8 cellular contexts compared by ENCODE assay signal in the genomic region with DNA sequence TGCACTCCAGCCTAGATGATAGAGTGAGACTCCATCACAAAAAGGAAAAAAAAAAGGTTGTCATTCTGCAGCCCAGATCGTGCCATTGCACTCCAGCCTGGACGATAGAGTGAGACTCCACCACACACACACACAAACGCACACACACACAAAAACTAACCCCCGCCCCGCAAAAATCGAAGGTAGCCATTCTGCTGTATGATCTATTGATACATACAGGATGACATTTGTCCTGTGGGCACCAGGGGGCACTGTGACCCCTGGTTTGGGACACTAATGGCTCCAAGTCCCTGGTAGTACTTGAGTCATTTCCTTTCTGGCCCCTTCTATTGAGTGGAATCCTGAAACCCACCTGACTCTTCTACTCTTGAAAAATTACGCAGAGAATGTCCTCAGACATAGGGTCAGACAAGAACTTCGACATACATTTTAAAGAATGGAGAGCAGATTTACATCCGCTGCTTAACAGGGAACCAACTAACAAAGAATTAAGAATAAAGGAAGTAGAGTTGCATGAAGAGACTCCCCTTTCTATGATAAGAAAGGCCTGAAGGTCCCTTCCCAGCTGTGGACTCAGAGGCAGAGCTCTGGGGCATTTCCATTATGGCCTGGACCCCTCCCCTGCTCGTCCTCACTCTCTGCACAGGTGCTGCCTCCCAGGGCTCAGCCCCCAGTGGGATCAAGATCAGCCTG. TPM values are rescaled to one million over a fixed set of nuclear protein-coding genes. Genes with fewer than 3 reads are reported as not detected.
DNase-seq lines count a peak whose midpoint lies in the region; ATAC-seq and TF ChIP-seq lines count a peak whose summit lies in the region.

No MANE protein-coding gene starts in this region.

- TF ChIP-seq CTCF in testis (IDR thresholded peaks at IDR 0.05), result peak in 2 of 3 experiments; percentile 49 to 56

- H3K27ac ChIP-seq in testis, result no peak overlapping the region

- ATAC-seq in HG02884 (IDR thresholded peaks at IDR 0.05; ENCODE audit: unreplicated experiment), result no peak

- intact Hi-C loops in testis (cut with DNase I; ENCODE audit: low total_unique reads), result no loop called here

- TF ChIP-seq POLR2A in testis (IDR thresholded peaks at IDR 0.05), result no peak

- H3K36me3 ChIP-seq in testis (ENCODE audit: low read depth, missing control alignments), result no peaks in the 10 kb centered on the region

- 66 to 68% methylated on average over 10 of the region's 10 CpGs for WGBS in testis, 2 donors

- H3K9me3 ChIP-seq in testis, result no peaks in the 10 kb centered on the region

- no peaks in the 10 kb centered on the region for H3K27me3 ChIP-seq in testis

- H3K4me1 ChIP-seq in testis, result no peaks in the 10 kb centered on the region

- peak; percentile 72 for DNase-seq in NCI-H82 (lab: John Stamatoyannopoulos, UW)
- no peak for DNase-seq in NCI-H82 treated with DMSO at 0.1 percent for 48 hours (lab: John Stamatoyannopoulos, UW; ENCODE audit: unreplicated experiment)
- DNase-seq in NAMALWA (ENCODE audit: low spot score), result peak; percentile 68
- peak; percentile 18 for DNase-seq in activated CD4-positive, CD25-positive, alpha-beta regulatory T cell treated with anti-CD3 and anti-CD28 coated beads, Interleukin-2, amount 50 U/mL, for 16 hours (ENCODE audit: low read depth, low spot score)
- peak; percentile 31 for DNase-seq in effector CD4-positive, alpha-beta T cell
- peak; percentile 49 for DNase-seq in mucosa of gallbladder (ENCODE audit: low spot score)
- DNase-seq in testis, result peak; percentile 64

- no peak overlapping the region for H3K4me3 ChIP-seq in testis

RNA-seq across cellular contexts. Expression of gene PRAME, which starts 35.0 kb away (rescaled TPM):
- total RNA-seq in mucosa of gallbladder (1.5 TPM), testis (100 to 1,000 TPM; 197 to 233 TPM)
- 137 TPM for polyA plus RNA-seq in testis (ENCODE audit: insufficient read depth, low read depth, low replicate concordance)

RNA-seq across cellular contexts. Expression of gene GGTLC2, which starts 50.3 kb away (rescaled TPM):
- total RNA-seq in mucosa of gallbladder (not detected), testis (10 to 100 TPM in 1 of 2 donors, 1 to 10 TPM in 1; 2.8 to 21.5 TPM)
- 4.5 TPM for polyA plus RNA-seq in testis (ENCODE audit: insufficient read depth, low read depth, low replicate concordance)

Comparison
In these comparisons a context has a peak if more than half of its experiments do, and no peak if none do; other contexts are left out.
1. RNA of gene PRAME, which starts 35.0 kb away (total RNA-seq): 197 to 233 TPM in testis; 1.5 TPM in mucosa of gallbladder (single experiment); every median in the first group is over 10 times any median in the second.